ENCODE assay signal across 10 cellular contexts in the genomic region with DNA sequence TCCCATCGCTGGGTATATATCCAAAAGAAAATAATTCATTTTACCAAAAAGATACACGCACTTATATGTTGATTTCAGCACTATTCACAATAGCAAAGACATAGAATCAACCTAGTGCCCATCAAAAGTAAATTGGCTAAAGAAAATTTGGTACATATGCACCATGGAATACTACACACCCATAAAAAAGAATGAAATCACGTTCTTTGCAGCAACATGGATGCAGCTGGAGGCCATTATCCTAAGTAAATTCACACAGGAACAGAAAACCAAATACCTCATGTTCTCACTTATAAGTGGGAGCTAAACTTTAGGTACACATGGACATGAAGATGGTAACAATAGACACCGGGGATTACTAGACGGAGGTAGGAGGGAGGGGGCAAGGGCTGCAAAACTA.
"Had no signal": no experiment of that assay in that cellular context is flagged by ENCODE, and none has a peak within 500 bp of the region (broad histone marks: within the 10 kb centered on the region; RNA-seq: fewer than 3 reads in every experiment).

No MANE protein-coding gene starts in this region.

- H3K9ac ChIP-seq: GM23248 had no signal

- H3K36me3 ChIP-seq: HAP-1 had no signal

- ATAC-seq: GM23338, HCT116 had no signal

- DNase-seq: GM23248, H7, H9, HCEC 1CT, HFFc6 had no signal

- H2AFZ ChIP-seq: GM23248, GM23338 had no signal

- H3K27ac ChIP-seq: GM23248 had no signal

- FAIRE-seq: H1, H54 had no signal

- H3K4me2 ChIP-seq: GM23338 had no signal

- H3K4me3 ChIP-seq: GM23248, GM23338, HAP-1 had no signal

- H3K9me3 ChIP-seq: HAP-1 had no signal

- H3K4me1 ChIP-seq: HAP-1 had no signal
